In genomic region chr3:160879859-160880258, GRCh38 we compare ENCODE assay signal across 19 cellular contexts.
"Had no signal": no experiment of that assay in that cellular context is flagged by ENCODE, and none has a peak within 500 bp of the region (broad histone marks: within the 10 kb centered on the region; RNA-seq: fewer than 3 reads in every experiment).

No MANE protein-coding gene starts in this region.

- ATAC-seq: activated CD4-positive, alpha-beta T cell treated with anti-CD3 and anti-CD28 coated beads for 36 hours; activated CD8-positive, alpha-beta memory T cell treated with anti-CD3 and anti-CD28 coated beads, Interleukin-2, amount 10 ng/mL, durations not matched to agents 7 days and 5 days; esophagus mucosa; gastrocnemius medialis; left lung; natural killer cell treated with Interleukin-12 subunit alpha and Interleukin-12 subunit beta and Interleukin-15 and Interleukin-18, amount 100 ng/mL, for 72 hours; right lobe of liver; WTC11 had no signal

- H3K36me3 ChIP-seq: cardiac muscle cell, gastrocnemius medialis, left lung, neutrophil, right lobe of liver had no signal

- H3K27ac ChIP-seq: cardiac muscle cell, gastrocnemius medialis, left lung, neutrophil, parathyroid adenoma, right lobe of liver, testis had no signal

- H3K4me1 ChIP-seq: left lung, testis had no signal

- H3K27me3 ChIP-seq: cardiac muscle cell, gastrocnemius medialis, left lung, neutrophil, right lobe of liver, testis had no signal

- H3K9me3 ChIP-seq: gastrocnemius medialis, right lobe of liver, testis had no signal

- H2AFZ ChIP-seq: parathyroid adenoma had no signal

- DNase-seq: activated CD4-positive, alpha-beta T cell treated with anti-CD3 and anti-CD28 coated beads for 36 hours; activated CD4-positive, alpha-beta T cell treated with anti-CD3 and anti-CD28 coated beads, Interleukin-2, amount 50 U/mL, for 48 hours; activated CD8-positive, alpha-beta memory T cell treated with anti-CD3 and anti-CD28 coated beads, Interleukin-2, amount 10 ng/mL, durations not matched to agents 7 days and 5 days; amygdala; effector CD8-positive, alpha-beta T cell; gastrocnemius medialis; head of caudate nucleus; left lung; right lobe of liver; small intestine; stimulated activated CD4-positive, alpha-beta T cell treated with anti-CD3 and anti-CD28 coated beads, Interleukin-15, amount 100 ng/mL, for 24 hours; stimulated activated CD4-positive, alpha-beta T cell treated with anti-CD3 and anti-CD28 coated beads, Interleukin-2, amount 100 ng/mL, for 48 hours; testis had no signal

- H3K9ac ChIP-seq: parathyroid adenoma had no signal

- H3K4me3 ChIP-seq: cardiac muscle cell, gastrocnemius medialis, left lung, right lobe of liver, testis had no signal
